ENCODE assay signal across 18 cellular contexts in the genomic region with DNA sequence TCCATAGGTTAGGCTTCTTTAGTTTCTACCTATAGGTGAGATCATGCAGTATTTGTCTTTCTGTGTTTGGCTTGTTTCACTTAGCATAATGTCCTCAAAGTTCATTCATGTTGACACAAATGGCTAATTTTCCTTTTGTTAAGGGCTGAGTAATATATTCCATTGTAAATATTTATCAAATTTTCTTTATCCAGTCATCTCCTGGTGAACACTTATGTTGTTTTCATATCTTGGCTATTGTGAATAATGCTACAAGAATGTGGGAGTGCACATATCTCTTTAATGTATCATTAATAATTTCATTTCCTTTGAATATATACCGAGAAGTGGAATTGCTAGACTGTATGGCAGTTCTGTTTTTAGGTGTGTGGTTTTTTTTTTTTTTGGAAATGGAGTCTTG.
A peak's percentile ranks its signal among the peaks of the same experiment; 100 is the strongest.
DNase-seq lines count a peak whose midpoint lies in the region; ATAC-seq and TF ChIP-seq lines count a peak whose summit lies in the region.
"Had no signal": no experiment of that assay in that cellular context is flagged by ENCODE, and none has a peak within 500 bp of the region (broad histone marks: within the 10 kb centered on the region; RNA-seq: fewer than 3 reads in every experiment).

No MANE protein-coding gene starts in this region.

- no peaks in the 10 kb centered on the region for H3K4me1 Mint-ChIP-seq in activated CD8-positive, alpha-beta T cell treated with anti-CD3 and anti-CD28 coated beads, Interleukin-2, amount 10 ng/mL, durations not matched to agents 7 days and 5 days (ENCODE audit: low read depth)
- H3K4me1 Mint-ChIP-seq: activated B cell treated with CpG ODN at 0.5 μM for 24 hours had no signal

- H3K4me3 Mint-ChIP-seq in activated CD8-positive, alpha-beta T cell treated with anti-CD3 and anti-CD28 coated beads, Interleukin-2, amount 10 ng/mL, durations not matched to agents 7 days and 5 days: no peak overlapping the region
- H3K4me3 Mint-ChIP-seq: activated B cell treated with CpG ODN at 0.5 μM for 24 hours had no signal

- H3K27ac ChIP-seq in brain microvascular endothelial cell (peak overlapping the region; percentile 58), gastroesophageal sphincter (no peak overlapping the region)
- H3K27ac ChIP-seq: cardiac muscle cell, hepatocyte, prostate gland, suprapubic skin had no signal

- WGBS in gastroesophageal sphincter (ENCODE audit: low coverage in 1 of 2), 2 donors: 0 to 41% methylated on average over 1 of the region's 1 CpG

- H3K27ac Mint-ChIP-seq in activated CD8-positive, alpha-beta T cell treated with anti-CD3 and anti-CD28 coated beads, Interleukin-2, amount 10 ng/mL, durations not matched to agents 7 days and 5 days: no peak overlapping the region
- H3K27ac Mint-ChIP-seq: activated B cell treated with CpG ODN at 0.5 μM for 24 hours had no signal

- H3K4me3 ChIP-seq in AG04449 (ENCODE audit: low read depth, low read length) (no peak overlapping the region), brain microvascular endothelial cell (ENCODE audit: low read depth, low read length) (no peak overlapping the region), gastroesophageal sphincter (no peak overlapping the region)
- H3K4me3 ChIP-seq: cardiac muscle cell, hepatocyte, prostate gland, suprapubic skin had no signal

- no peaks in the 10 kb centered on the region for H3K36me3 Mint-ChIP-seq in activated CD8-positive, alpha-beta T cell treated with anti-CD3 and anti-CD28 coated beads, Interleukin-2, amount 10 ng/mL, durations not matched to agents 7 days and 5 days (ENCODE audit: low read depth)

- POLR2A ChIA-PET in AG04449 (lab: Yijun Ruan, JAX): no interaction called here
- POLR2A ChIA-PET in activated CD8-positive, alpha-beta T cell treated with anti-CD3 and anti-CD28 coated beads, Interleukin-2, amount 10 ng/mL, durations not matched to agents 7 days and 5 days (lab: Charles Lee): no interaction called here

- TF ChIP-seq CTCF in AG04449 (IDR thresholded peaks at IDR 0.05; ENCODE audit: insufficient read depth, low read length, missing control alignments) (no peak), brain microvascular endothelial cell (IDR thresholded peaks at IDR 0.05; ENCODE audit: low read depth, low read length, missing control alignments) (no peak), gastroesophageal sphincter (IDR thresholded peaks at IDR 0.05) (no peak)

- intact Hi-C loops in left ventricle myocardium superior (cut with micrococcal nuclease): no loop called here

- H3K9me3 Mint-ChIP-seq in activated CD8-positive, alpha-beta T cell treated with anti-CD3 and anti-CD28 coated beads, Interleukin-2, amount 10 ng/mL, durations not matched to agents 7 days and 5 days (ENCODE audit: insufficient read depth): no peaks in the 10 kb centered on the region
- H3K9me3 Mint-ChIP-seq: activated B cell treated with CpG ODN at 0.5 μM for 24 hours had no signal

- H3K36me3 ChIP-seq in brain microvascular endothelial cell (replicated peaks) (no peaks in the 10 kb centered on the region), gastroesophageal sphincter (no peaks in the 10 kb centered on the region)
- H3K36me3 ChIP-seq: cardiac muscle cell, prostate gland, suprapubic skin had no signal

- CTCF ChIA-PET in AG04449 (lab: Yijun Ruan, JAX): no interaction called here
- CTCF ChIA-PET in activated CD8-positive, alpha-beta T cell treated with anti-CD3 and anti-CD28 coated beads, Interleukin-2, amount 10 ng/mL, durations not matched to agents 7 days and 5 days (lab: Charles Lee): no interaction called here

- no peaks in the 10 kb centered on the region for H3K27me3 ChIP-seq in brain microvascular endothelial cell (replicated peaks)
- H3K27me3 ChIP-seq in gastroesophageal sphincter: no peaks in the 10 kb centered on the region
- H3K27me3 ChIP-seq: cardiac muscle cell, hepatocyte, suprapubic skin had no signal

- no peak for ATAC-seq in activated CD8-positive, alpha-beta T cell treated with anti-CD3 and anti-CD28 coated beads, Interleukin-2, amount 10 ng/mL, durations not matched to agents 7 days and 5 days
- ATAC-seq in left ventricle myocardium superior (no peak), gastroesophageal sphincter (no peak)
- ATAC-seq: left lobe of liver had no signal

- TF ChIP-seq POLR2A in gastroesophageal sphincter (IDR thresholded peaks at IDR 0.05): no peak

- TF ChIP-seq EP300 in gastroesophageal sphincter (IDR thresholded peaks at IDR 0.05): no peak

- DNase-seq in AG04449 (ENCODE audit: low read depth, low spot score) (peak; percentile 44), M059J (ENCODE audit: low read depth) (peak; percentile 40), brain microvascular endothelial cell (peak; percentile 27), hepatic stellate cell (ENCODE audit: low spot score) (peak; percentile 6), KG1 (lab: John Stamatoyannopoulos, UW) (no peak), left ventricle myocardium superior (no peak)
- no peak for DNase-seq in activated CD8-positive, alpha-beta T cell treated with anti-CD3 and anti-CD28 coated beads, Interleukin-2, amount 10 ng/mL, durations not matched to agents 7 days and 5 days
- DNase-seq: activated B cell treated with CpG ODN at 0.5 μM for 24 hours; activated naive CD4-positive, alpha-beta T cell treated with Interleukin-2 at 50 U/mL for 16 hours; effector memory CD4-positive, alpha-beta T cell; NCI-H2081 treated with DMSO at 0.1 percent for 48 hours; NCI-H82 had no signal

- H3K4me1 ChIP-seq in gastroesophageal sphincter: no peaks in the 10 kb centered on the region
- H3K4me1 ChIP-seq: prostate gland, suprapubic skin had no signal

- in situ Hi-C loops in brain microvascular endothelial cell (cut with HindIII; ENCODE audit: low pct_ligation_motif_present, low sequenced_read_pairs): no loop called here

- no peaks in the 10 kb centered on the region for H3K9me3 ChIP-seq in gastroesophageal sphincter
- H3K9me3 ChIP-seq: prostate gland, suprapubic skin had no signal

- H3K27me3 Mint-ChIP-seq in activated CD8-positive, alpha-beta T cell treated with anti-CD3 and anti-CD28 coated beads, Interleukin-2, amount 10 ng/mL, durations not matched to agents 7 days and 5 days (ENCODE audit: low read depth): no peaks in the 10 kb centered on the region
- H3K27me3 Mint-ChIP-seq: activated B cell treated with CpG ODN at 0.5 μM for 24 hours had no signal

Comparison
In these comparisons a context has a peak if more than half of its experiments do, and no peak if none do; other contexts are left out.
1. DNase-seq: peak in AG04449 (single experiment), M059J (single experiment), brain microvascular endothelial cell (single experiment) and hepatic stellate cell (single experiment); none in KG1 (single experiment), activated CD8-positive, alpha-beta T cell treated with anti-CD3 and anti-CD28 coated beads, Interleukin-2, amount 10 ng/mL, durations not matched to agents 7 days and 5 days (single experiment) and left ventricle myocardium superior (single experiment).